ENCODE assay signal across 8 cellular contexts in genomic region chr2:169823996-169824372, GRCh38. TPM values are rescaled to one million over a fixed set of nuclear protein-coding genes. Genes with fewer than 3 reads are reported as not detected.
DNase-seq lines count a peak whose midpoint lies in the region; ATAC-seq and TF ChIP-seq lines count a peak whose summit lies in the region.

No MANE protein-coding gene starts in this region.

- H3K14ac ChIP-seq in trophoblast cell (ENCODE audit: low read length), result no peak overlapping the region

- H4K12ac ChIP-seq in trophoblast cell (ENCODE audit: low read depth, low read length), result no peak overlapping the region

- H3K27me3 ChIP-seq in PC-3 (ENCODE audit: low read length) (no peaks in the 10 kb centered on the region), esophagus (ENCODE audit: control insufficient read depth in 1 of 2, insufficient read depth in 2 of 2, low read length in 2 of 2) (no peaks in the 10 kb centered on the region), trophoblast cell (ENCODE audit: insufficient read depth, low read length) (no peaks in the 10 kb centered on the region)

- intact Hi-C loops in PC-3 (cut with micrococcal nuclease), result loop anchor here (1.0 to 2.0 kb wide), 2 partner anchors 53 to 105 kb away; no protein-coding TSS in a partner anchor

- peak overlapping the region; percentile 86 for H3K4me2 ChIP-seq in PC-3 (ENCODE audit: low read length)
- H3K4me2 ChIP-seq in trophoblast cell (ENCODE audit: low read length), result peak overlapping the region; percentile 88

- no peak overlapping the region for H4K91ac ChIP-seq in trophoblast cell (ENCODE audit: low read depth, low read length)

- H3K79me2 ChIP-seq in PC-3 (ENCODE audit: low read length) (peaks cover 55% of the 10 kb centered on the region), trophoblast cell (ENCODE audit: control insufficient read depth, insufficient read depth, low read length, poor library complexity) (peaks cover 8% of the 10 kb centered on the region)

- no peak overlapping the region for H3K4ac ChIP-seq in trophoblast cell (ENCODE audit: low read depth, low read length)

- H4K20me1 ChIP-seq in PC-3 (ENCODE audit: low read length), result peaks cover 11% of the 10 kb centered on the region

- H4K8ac ChIP-seq in trophoblast cell (ENCODE audit: low read depth, low read length), result peak overlapping the region; percentile 95

- H2AFZ ChIP-seq in PC-3 (ENCODE audit: low read length) (peak overlapping the region; percentile 94), trophoblast cell (ENCODE audit: insufficient read depth, low read length, poor library complexity) (no peak overlapping the region)

- CTCF ChIA-PET in PC-3 (lab: Charles Lee), result interaction anchor here (1.1 to 1.4 kb wide), 2 partner anchors 34 to 54 kb away, joined by 3 to 5 read pairs; no protein-coding TSS in a partner anchor

- BruUV-seq in PC-3 (replicated peaks; lab: Mats Ljungman, UMichigan), result no TSS peak

- WGBS in esophagus, 2 donors, result 13 to 15% methylated on average over 4 of the region's 4 CpGs
- WGBS in trophoblast cell (ENCODE audit: extremely low coverage, insufficient coverage, insufficient read length), result no CpG with 5 or more reads among the region's 4 CpGs

- H3F3A ChIP-seq in PC-3 (ENCODE audit: low read length, unreplicated experiment), result peaks cover 13% of the 10 kb centered on the region

- peaks cover 47% of the 10 kb centered on the region for H3K4me1 ChIP-seq in PC-3 (ENCODE audit: insufficient read depth, low read length)
- H3K4me1 ChIP-seq in esophagus (ENCODE audit: control insufficient read depth in 2 of 2, insufficient read depth in 2 of 2, low read length in 1 of 2), result peaks cover 0 to 3% of the 10 kb centered on the region in 2 donors
- H3K4me1 ChIP-seq in trophoblast cell (ENCODE audit: control insufficient read depth in 1 of 2, insufficient read depth in 2 of 2, low read length in 2 of 2), result peaks cover 3% of the 10 kb centered on the region in 2 experiments

- peak overlapping the region; percentile 54 for H3K27ac ChIP-seq in PC-3 (ENCODE audit: low read length)
- peak overlapping the region; percentile 36 to 92 for H3K27ac ChIP-seq in esophagus (ENCODE audit: low read depth in 2 of 2, low read length in 1 of 2)
- H3K27ac ChIP-seq in trophoblast cell (ENCODE audit: low read depth, low read length), result no peak overlapping the region

- POLR2A ChIA-PET in PC-3 (lab: Charles Lee; ENCODE audit: unreplicated experiment), result no interaction called here

- no peaks in the 10 kb centered on the region for H3K36me3 ChIP-seq in PC-3 (ENCODE audit: low read depth, low read length)
- H3K36me3 ChIP-seq in esophagus (ENCODE audit: control insufficient read depth in 2 of 2, insufficient read depth in 2 of 2, low read length in 1 of 2), result no peaks in the 10 kb centered on the region
- peaks cover 4 to 6% of the 10 kb centered on the region in 2 experiments for H3K36me3 ChIP-seq in trophoblast cell (ENCODE audit: control insufficient read depth in 1 of 2, insufficient read depth in 2 of 2, low read length in 2 of 2)

- no peak overlapping the region for H2AK5ac ChIP-seq in trophoblast cell (ENCODE audit: low read length)

- no peak overlapping the region for H2BK5ac ChIP-seq in trophoblast cell (ENCODE audit: low read depth, low read length, poor library complexity)

- H3K9me2 ChIP-seq in PC-3 (replicated peaks; ENCODE audit: low read length), result no peaks in the 10 kb centered on the region

- H2BK120ac ChIP-seq in trophoblast cell (ENCODE audit: insufficient read depth, low read length, poor library complexity), result no peak overlapping the region

- no peak overlapping the region for H2BK12ac ChIP-seq in trophoblast cell (ENCODE audit: low read length)

- peak overlapping the region; percentile 86 for H3K9ac ChIP-seq in PC-3 (ENCODE audit: low read length)
- H3K9ac ChIP-seq in trophoblast cell (ENCODE audit: low read length), result peak overlapping the region; percentile 75

- H3K9me3 ChIP-seq in PC-3 (ENCODE audit: low read length), result no peaks in the 10 kb centered on the region
- H3K9me3 ChIP-seq in esophagus (ENCODE audit: control insufficient read depth in 2 of 2, insufficient read depth in 1 of 2, low read depth in 1 of 2, low read length in 1 of 2), result no peaks in the 10 kb centered on the region
- no peaks in the 10 kb centered on the region for H3K9me3 ChIP-seq in trophoblast cell (ENCODE audit: insufficient read depth, low read depth, low read length)

- TF ChIP-seq CTCF in GM12864 (IDR thresholded peaks at IDR 0.05; ENCODE audit: low read depth, low read length, missing control alignments), result no peak
- TF ChIP-seq CTCF in PC-3 (conservative IDR thresholded peaks at IDR 0.05; ENCODE audit: low read depth, low read length), result no peak

- no peak; the same call in 1 of the 2 replicates for ATAC-seq in PC-3
- ATAC-seq in GM21825 (IDR thresholded peaks at IDR 0.05; ENCODE audit: unreplicated experiment), result no peak
- no peak for ATAC-seq in HG02763 (IDR thresholded peaks at IDR 0.05; ENCODE audit: unreplicated experiment)

- no peak overlapping the region for H3K18ac ChIP-seq in trophoblast cell (ENCODE audit: low read length)

- DNase-seq in GM12864 (ENCODE audit: low read depth), result no peak
- DNase-seq in PC-3, result no peak
- DNase-seq in trophoblast cell, result no peak
- DNase-seq in NCI-H510A treated with DMSO at 0.1 percent for 48 hours (lab: John Stamatoyannopoulos, UW), result no peak
- DNase-seq in amniotic stem cell (lab: John Stamatoyannopoulos, UW), result no peak

- no peak overlapping the region for H3K23ac ChIP-seq in trophoblast cell (ENCODE audit: low read length)

- peaks cover 10% of the 10 kb centered on the region for H3K79me1 ChIP-seq in trophoblast cell (ENCODE audit: low read length)

- peak overlapping the region; percentile 57 for H3K4me3 ChIP-seq in GM12864 (ENCODE audit: low read depth, low read length)
- peak overlapping the region; percentile 78 for H3K4me3 ChIP-seq in PC-3 (ENCODE audit: low read length)
- H3K4me3 ChIP-seq in esophagus (ENCODE audit: low read depth in 1 of 2, low read length in 2 of 2), result peak overlapping the region; percentile 89 to 95
- peak overlapping the region; percentile 91 for H3K4me3 ChIP-seq in trophoblast cell (ENCODE audit: low read depth, low read length)

RNA-seq across cellular contexts. Expression of gene METTL5, which starts 0.7 kb away (rescaled TPM):
- 61.1 and 62.0 TPM in 2 replicates for total RNA-seq in PC-3 (2014; rRNA removed)
- polyA plus RNA-seq in esophagus, result 10 to 100 TPM; 40.6 to 45.2 TPM
- polyA plus RNA-seq in trophoblast cell (2013), result 69.4 and 70.3 TPM in 2 replicates

RNA-seq across cellular contexts. Expression of gene UBR3, which starts 3.3 kb away (rescaled TPM):
- 29.3 and 30.9 TPM in 2 replicates for total RNA-seq in PC-3 (2014; rRNA removed)
- 1 to 10 TPM; 9.8 TPM for polyA plus RNA-seq in esophagus
- polyA plus RNA-seq in trophoblast cell (2013), result 18.4 and 19.9 TPM in 2 replicates

RNA-seq across cellular contexts. Expression of gene SSB, which starts 25.3 kb away (rescaled TPM):
- 108 and 109 TPM in 2 replicates for total RNA-seq in PC-3 (2014; rRNA removed)
- polyA plus RNA-seq in esophagus, result 10 to 100 TPM; 33.8 to 56.9 TPM
- polyA plus RNA-seq in trophoblast cell (2013), result 135 and 138 TPM in 2 replicates
